Comparison of ENCODE assay signal across 21 cellular contexts in the genomic region with DNA sequence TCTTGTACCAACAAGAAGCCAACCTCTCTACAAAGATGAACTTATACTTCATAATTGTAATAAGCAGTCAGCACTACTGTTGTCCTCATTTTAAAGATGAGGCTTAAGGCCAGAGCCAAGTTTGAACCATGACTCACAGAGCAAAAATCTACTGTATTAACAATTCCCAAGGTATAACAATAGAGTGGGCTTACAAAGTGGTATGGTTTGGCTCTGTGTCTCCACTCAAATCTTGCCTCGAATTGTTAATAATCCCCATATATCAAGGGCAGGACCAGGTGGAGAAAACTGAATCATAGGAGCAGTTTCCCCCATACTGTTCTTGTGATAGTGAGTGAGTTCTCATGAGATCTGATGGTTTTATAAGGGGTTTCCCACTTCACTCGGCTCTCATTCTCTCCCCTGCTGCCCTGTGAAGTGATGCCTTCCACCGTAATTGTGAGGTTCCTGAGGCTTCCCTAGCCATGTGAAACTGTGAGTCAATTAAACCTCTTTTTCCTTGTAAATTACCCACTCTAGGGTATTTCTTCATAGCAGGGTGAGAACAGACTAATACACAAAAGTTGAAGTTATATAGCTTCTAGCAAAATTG. TPM values are rescaled to one million over a fixed set of nuclear protein-coding genes. Genes with fewer than 3 reads are reported as not detected.
DNase-seq lines count a peak whose midpoint lies in the region; TF ChIP-seq lines count a peak whose summit lies in the region.
"Had no signal": no experiment of that assay in that cellular context is flagged by ENCODE, and none has a peak within 500 bp of the region (broad histone marks: within the 10 kb centered on the region; RNA-seq: fewer than 3 reads in every experiment).

No MANE protein-coding gene starts in this region.

- peak overlapping the region; percentile 62 for H3K27ac ChIP-seq in ACC112 (ENCODE audit: low read depth, low read length)
- no peak overlapping the region for H3K27ac ChIP-seq in Peyer's patch
- H3K27ac ChIP-seq: upper lobe of right lung, WERI-Rb-1 had no signal

- no peaks in the 10 kb centered on the region for H3K27me3 ChIP-seq in ACC112 (ENCODE audit: insufficient read depth, low read length)
- H3K27me3 ChIP-seq in Peyer's patch, result no peaks in the 10 kb centered on the region
- H3K27me3 ChIP-seq: upper lobe of right lung had no signal

- no peak for TF ChIP-seq POLR2A in Peyer's patch (IDR thresholded peaks at IDR 0.05)

- no peaks in the 10 kb centered on the region for H3K9me3 ChIP-seq in Peyer's patch
- H3K9me3 ChIP-seq: upper lobe of right lung had no signal

- no peak for TF ChIP-seq CTCF in fibroblast of the aortic adventitia (IDR thresholded peaks at IDR 0.05; ENCODE audit: insufficient read depth, low read length)
- no peak for TF ChIP-seq CTCF in Peyer's patch (IDR thresholded peaks at IDR 0.05)

- no peak overlapping the region for H3K4me3 ChIP-seq in ACC112 (ENCODE audit: low read depth, low read length)
- H3K4me3 ChIP-seq in fibroblast of the aortic adventitia (ENCODE audit: low read depth, low read length), result no peak overlapping the region
- no peak overlapping the region for H3K4me3 ChIP-seq in Peyer's patch
- H3K4me3 ChIP-seq: upper lobe of right lung had no signal

- DNase-seq in LHCN-M2 (ENCODE audit: low read depth), result peak; percentile 76
- peak; percentile 69 for DNase-seq in astrocyte of the hippocampus (ENCODE audit: low read depth, low spot score)
- peak; percentile 84 for DNase-seq in fibroblast of the aortic adventitia (ENCODE audit: low read depth)
- DNase-seq in SHP77 (lab: John Stamatoyannopoulos, UW), result no peak
- DNase-seq in superior temporal gyrus (ENCODE audit: extremely low spot score), result no peak
- no peak for DNase-seq in Peyer's patch
- no peak for DNase-seq in NCI-H526 treated with DMSO at 0.1 percent for 48 hours (lab: John Stamatoyannopoulos, UW)
- DNase-seq: ACHN; activated CD4-positive, alpha-beta memory T cell treated with anti-CD3 and anti-CD28 coated beads for 36 hours; activated T-cell treated with anti-CD3 and anti-CD28 coated beads, Interleukin-2, amount 50 U/mL, for 1 hour; caudate nucleus; CD4-positive, CD25-positive, alpha-beta regulatory T cell; DMS79; MV-4-11; NCI-H1930; NCI-H345; retina; T-cell; upper lobe of right lung; WERI-Rb-1 had no signal

- peaks cover 35% of the 10 kb centered on the region for H3K4me1 ChIP-seq in ACC112 (ENCODE audit: control insufficient read depth, insufficient read depth, low read length, unreplicated experiment)
- no peaks in the 10 kb centered on the region for H3K4me1 ChIP-seq in Peyer's patch
- H3K4me1 ChIP-seq: upper lobe of right lung had no signal

- H3K36me3 ChIP-seq in ACC112 (ENCODE audit: insufficient read depth, low read length) (peaks cover 41% of the 10 kb centered on the region), Peyer's patch (no peaks in the 10 kb centered on the region)
- H3K36me3 ChIP-seq: upper lobe of right lung, WERI-Rb-1 had no signal

- no peak overlapping the region for H2AFZ ChIP-seq in ACC112 (ENCODE audit: low read length, unreplicated experiment)

- H3K79me2 ChIP-seq in ACC112 (ENCODE audit: control insufficient read depth, insufficient read depth, low read length, unreplicated experiment), result no peaks in the 10 kb centered on the region

RNA-seq across cellular contexts. Expression of a gene that starts 19.5 kb away (rescaled TPM):
- total RNA-seq in LHCN-M2 (2014; rRNA removed) (36.2 and 38.3 TPM in 2 replicates), fibroblast of the aortic adventitia (ENCODE audit: low replicate concordance) (30.4 and 33.6 TPM in 2 replicates), Peyer's patch (10 to 100 TPM; 17.6 to 36.3 (median 22.2) TPM)
- 16.6 TPM for polyA plus RNA-seq in LHCN-M2 (2012)

RNA-seq across cellular contexts. Expression of a gene that starts 31.6 kb away (rescaled TPM):
- total RNA-seq in LHCN-M2 (2014; rRNA removed) (45.5 and 48.6 TPM in 2 replicates), fibroblast of the aortic adventitia (ENCODE audit: low replicate concordance) (62.6 and 95.4 TPM in 2 replicates), Peyer's patch (10 to 100 TPM; 36.9 to 82.0 (median 65.0) TPM)
- polyA plus RNA-seq in LHCN-M2 (2012), result 16.3 TPM

Comparison
In these comparisons a context has a peak if more than half of its experiments do, and no peak if none do; other contexts are left out.
1. DNase-seq: peak in LHCN-M2 (single experiment), astrocyte of the hippocampus (single experiment) and fibroblast of the aortic adventitia (single experiment); none in SHP77 (0 of 2), superior temporal gyrus (single experiment), Peyer's patch (0 of 3) and NCI-H526 treated with DMSO at 0.1 percent for 48 hours (single experiment).